3 cellular contexts compared by ENCODE assay signal in the genomic region with DNA sequence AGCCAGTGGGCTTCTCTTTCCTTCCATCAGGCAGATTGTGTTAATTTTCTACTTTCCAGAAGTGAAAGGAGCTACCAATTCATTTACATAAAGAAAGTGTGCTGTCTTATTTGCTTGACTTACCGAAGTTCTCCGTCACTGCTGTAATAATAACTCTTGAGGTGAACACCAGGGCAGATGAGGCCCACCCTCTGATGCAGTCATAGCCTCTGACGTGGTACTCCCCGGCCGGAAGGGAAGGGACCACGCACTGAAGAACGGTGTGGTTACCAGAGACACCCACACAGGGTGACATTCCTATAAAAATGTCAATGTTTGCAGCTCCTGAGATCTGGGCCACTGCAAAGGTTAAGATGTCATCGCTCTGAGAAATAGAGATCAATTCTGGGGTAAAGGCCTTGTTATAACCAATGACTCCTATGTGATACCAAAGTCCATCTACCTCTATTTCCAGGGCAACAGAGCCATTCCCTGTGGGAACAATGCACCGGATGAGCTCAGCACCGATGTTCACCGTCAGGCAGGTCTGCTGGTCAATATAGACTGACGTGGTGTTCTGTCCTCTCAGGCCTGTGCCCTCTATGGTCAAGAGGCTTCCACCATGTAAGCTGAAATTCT.
TF ChIP-seq lines count a peak whose summit lies in the region.

No MANE protein-coding gene starts in this region.

TF ChIP-seq in GM23338, 12 proteins besides CTCF, POLR2A, EP300 and RAD21 (continues in another document):
- TF ChIP-seq, protein P1, sequence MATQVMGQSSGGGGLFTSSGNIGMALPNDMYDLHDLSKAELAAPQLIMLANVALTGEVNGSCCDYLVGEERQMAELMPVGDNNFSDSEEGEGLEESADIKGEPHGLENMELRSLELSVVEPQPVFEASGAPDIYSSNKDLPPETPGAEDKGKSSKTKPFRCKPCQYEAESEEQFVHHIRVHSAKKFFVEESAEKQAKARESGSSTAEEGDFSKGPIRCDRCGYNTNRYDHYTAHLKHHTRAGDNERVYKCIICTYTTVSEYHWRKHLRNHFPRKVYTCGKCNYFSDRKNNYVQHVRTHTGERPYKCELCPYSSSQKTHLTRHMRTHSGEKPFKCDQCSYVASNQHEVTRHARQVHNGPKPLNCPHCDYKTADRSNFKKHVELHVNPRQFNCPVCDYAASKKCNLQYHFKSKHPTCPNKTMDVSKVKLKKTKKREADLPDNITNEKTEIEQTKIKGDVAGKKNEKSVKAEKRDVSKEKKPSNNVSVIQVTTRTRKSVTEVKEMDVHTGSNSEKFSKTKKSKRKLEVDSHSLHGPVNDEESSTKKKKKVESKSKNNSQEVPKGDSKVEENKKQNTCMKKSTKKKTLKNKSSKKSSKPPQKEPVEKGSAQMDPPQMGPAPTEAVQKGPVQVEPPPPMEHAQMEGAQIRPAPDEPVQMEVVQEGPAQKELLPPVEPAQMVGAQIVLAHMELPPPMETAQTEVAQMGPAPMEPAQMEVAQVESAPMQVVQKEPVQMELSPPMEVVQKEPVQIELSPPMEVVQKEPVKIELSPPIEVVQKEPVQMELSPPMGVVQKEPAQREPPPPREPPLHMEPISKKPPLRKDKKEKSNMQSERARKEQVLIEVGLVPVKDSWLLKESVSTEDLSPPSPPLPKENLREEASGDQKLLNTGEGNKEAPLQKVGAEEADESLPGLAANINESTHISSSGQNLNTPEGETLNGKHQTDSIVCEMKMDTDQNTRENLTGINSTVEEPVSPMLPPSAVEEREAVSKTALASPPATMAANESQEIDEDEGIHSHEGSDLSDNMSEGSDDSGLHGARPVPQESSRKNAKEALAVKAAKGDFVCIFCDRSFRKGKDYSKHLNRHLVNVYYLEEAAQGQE (IDR thresholded peaks at IDR 0.05; ENCODE audit: unreplicated experiment) = no peak

TF ChIP-seq in GM12878, 131 proteins besides CTCF, POLR2A, EP300 and RAD21 (continued from another document):
- TF ChIP-seq, protein P2, sequence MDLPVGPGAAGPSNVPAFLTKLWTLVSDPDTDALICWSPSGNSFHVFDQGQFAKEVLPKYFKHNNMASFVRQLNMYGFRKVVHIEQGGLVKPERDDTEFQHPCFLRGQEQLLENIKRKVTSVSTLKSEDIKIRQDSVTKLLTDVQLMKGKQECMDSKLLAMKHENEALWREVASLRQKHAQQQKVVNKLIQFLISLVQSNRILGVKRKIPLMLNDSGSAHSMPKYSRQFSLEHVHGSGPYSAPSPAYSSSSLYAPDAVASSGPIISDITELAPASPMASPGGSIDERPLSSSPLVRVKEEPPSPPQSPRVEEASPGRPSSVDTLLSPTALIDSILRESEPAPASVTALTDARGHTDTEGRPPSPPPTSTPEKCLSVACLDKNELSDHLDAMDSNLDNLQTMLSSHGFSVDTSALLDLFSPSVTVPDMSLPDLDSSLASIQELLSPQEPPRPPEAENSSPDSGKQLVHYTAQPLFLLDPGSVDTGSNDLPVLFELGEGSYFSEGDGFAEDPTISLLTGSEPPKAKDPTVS (IDR thresholded peaks at IDR 0.05; ENCODE audit: low read depth, low read length) = no peak
- TF ChIP-seq ETV6 (conservative IDR thresholded peaks at IDR 0.05 in 1 of 2, IDR thresholded peaks at IDR 0.05 in 1 of 2; ENCODE audit: borderline replicate concordance in 1 of 2, low read depth in 1 of 2) = no peak
- TF ChIP-seq, protein P3, sequence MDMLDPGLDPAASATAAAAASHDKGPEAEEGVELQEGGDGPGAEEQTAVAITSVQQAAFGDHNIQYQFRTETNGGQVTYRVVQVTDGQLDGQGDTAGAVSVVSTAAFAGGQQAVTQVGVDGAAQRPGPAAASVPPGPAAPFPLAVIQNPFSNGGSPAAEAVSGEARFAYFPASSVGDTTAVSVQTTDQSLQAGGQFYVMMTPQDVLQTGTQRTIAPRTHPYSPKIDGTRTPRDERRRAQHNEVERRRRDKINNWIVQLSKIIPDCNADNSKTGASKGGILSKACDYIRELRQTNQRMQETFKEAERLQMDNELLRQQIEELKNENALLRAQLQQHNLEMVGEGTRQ (IDR thresholded peaks at IDR 0.05; ENCODE audit: borderline replicate concordance, low read depth, low read length) = no peak
- no peak for TF ChIP-seq TAF1 (IDR thresholded peaks at IDR 0.05; ENCODE audit: borderline replicate concordance, low read depth, low read length)
- no peak for TF ChIP-seq IKZF2 (IDR thresholded peaks at IDR 0.05)
- TF ChIP-seq TCF12 (IDR thresholded peaks at IDR 0.05; ENCODE audit: low read depth, low read length) = no peak
- no peak for TF ChIP-seq POLR2AphosphoS2 (IDR thresholded peaks at IDR 0.05; ENCODE audit: low read depth, low read length)
- no peak for TF ChIP-seq CREB1 (IDR thresholded peaks at IDR 0.05; ENCODE audit: low read depth)

TF ChIP-seq in liver, 16 proteins besides CTCF, POLR2A, EP300 and RAD21 (continued from another document):
- TF ChIP-seq, protein P4, sequence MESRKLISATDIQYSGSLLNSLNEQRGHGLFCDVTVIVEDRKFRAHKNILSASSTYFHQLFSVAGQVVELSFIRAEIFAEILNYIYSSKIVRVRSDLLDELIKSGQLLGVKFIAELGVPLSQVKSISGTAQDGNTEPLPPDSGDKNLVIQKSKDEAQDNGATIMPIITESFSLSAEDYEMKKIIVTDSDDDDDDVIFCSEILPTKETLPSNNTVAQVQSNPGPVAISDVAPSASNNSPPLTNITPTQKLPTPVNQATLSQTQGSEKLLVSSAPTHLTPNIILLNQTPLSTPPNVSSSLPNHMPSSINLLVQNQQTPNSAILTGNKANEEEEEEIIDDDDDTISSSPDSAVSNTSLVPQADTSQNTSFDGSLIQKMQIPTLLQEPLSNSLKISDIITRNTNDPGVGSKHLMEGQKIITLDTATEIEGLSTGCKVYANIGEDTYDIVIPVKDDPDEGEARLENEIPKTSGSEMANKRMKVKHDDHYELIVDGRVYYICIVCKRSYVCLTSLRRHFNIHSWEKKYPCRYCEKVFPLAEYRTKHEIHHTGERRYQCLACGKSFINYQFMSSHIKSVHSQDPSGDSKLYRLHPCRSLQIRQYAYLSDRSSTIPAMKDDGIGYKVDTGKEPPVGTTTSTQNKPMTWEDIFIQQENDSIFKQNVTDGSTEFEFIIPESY (IDR thresholded peaks at IDR 0.05) = no peak
- peak in 1 of 2 donors; percentile 26 for TF ChIP-seq JUND (IDR thresholded peaks at IDR 0.05)
- TF ChIP-seq, protein P1 (IDR thresholded peaks at IDR 0.05) = no peak
- peak; percentile 47 to 67 for TF ChIP-seq RXRA (IDR thresholded peaks at IDR 0.05)
- no peak for TF ChIP-seq TAF1 (conservative IDR thresholded peaks at IDR 0.05)
